Comparison of ENCODE assay signal across 8 cellular contexts in the genomic region with DNA sequence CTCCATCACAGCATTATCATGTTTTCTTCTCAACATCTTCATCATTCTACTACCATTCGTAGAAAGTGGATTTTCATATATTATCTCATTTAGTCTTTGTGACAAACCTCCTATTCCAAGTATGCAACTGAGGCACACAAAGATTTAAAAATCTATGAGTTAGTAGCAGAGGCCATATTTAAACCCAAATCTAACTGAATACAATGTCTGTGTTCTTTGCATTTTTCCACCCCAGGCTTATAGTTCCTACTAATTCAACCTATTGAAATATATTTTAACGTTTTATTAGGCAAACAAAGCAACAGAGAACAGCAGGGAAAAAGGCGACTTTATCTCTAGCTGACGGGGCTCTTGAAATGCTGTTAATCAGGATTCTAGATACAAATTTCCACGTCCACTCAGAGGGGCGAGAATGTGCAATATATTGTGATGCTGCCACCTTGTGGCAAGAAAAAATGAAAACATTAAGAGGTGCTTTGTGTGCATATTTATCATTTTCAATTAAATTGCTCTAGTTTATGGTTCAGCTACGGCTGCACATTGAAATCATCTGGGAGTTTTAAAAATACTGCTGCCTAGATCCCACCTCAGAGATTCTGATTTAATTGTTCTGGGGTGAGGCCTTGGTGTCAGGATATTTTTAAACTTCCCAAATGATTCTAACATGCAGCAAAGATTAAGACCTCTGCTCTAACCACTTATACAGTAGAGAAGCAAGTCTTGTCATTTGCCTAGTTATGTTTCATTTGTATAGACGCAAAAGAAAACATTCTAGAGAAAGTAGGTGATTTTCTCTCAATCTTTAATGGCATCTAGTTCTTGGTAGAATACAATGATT.
DNase-seq lines count a peak whose midpoint lies in the region; ATAC-seq and TF ChIP-seq lines count a peak whose summit lies in the region.

No MANE protein-coding gene starts in this region.

- no peak overlapping the region for H3K4me3 ChIP-seq in AG04450 (ENCODE audit: low read depth, low read length)
- H3K4me3 ChIP-seq in GM12875 (ENCODE audit: low read depth, low read length), result no peak overlapping the region
- no peak overlapping the region for H3K4me3 ChIP-seq in mammary epithelial cell (replicated peaks in 1 of 3; ENCODE audit: insufficient read depth in 1 of 3, low read depth in 2 of 3, low read length in 3 of 3)
- H3K4me3 ChIP-seq in right lobe of liver, result no peak overlapping the region

- H3K36me3 ChIP-seq in mammary epithelial cell (ENCODE audit: insufficient read depth, low read length) (no peaks in the 10 kb centered on the region), right lobe of liver (no peaks in the 10 kb centered on the region)

- H3K4me1 ChIP-seq in mammary epithelial cell (ENCODE audit: insufficient read depth, low read length), result peaks cover 3% of the 10 kb centered on the region
- H3K4me1 ChIP-seq in right lobe of liver, result no peaks in the 10 kb centered on the region

- dilution Hi-C loops in mammary epithelial cell (cut with HindIII; ENCODE audit: low sequenced_read_pairs), result no loop called here

- POLR2A ChIA-PET in AG04450 (lab: Yijun Ruan, JAX), result no interaction called here

- no peaks in the 10 kb centered on the region for H3K9me3 ChIP-seq in AG04450 (ENCODE audit: control insufficient read depth, insufficient read depth, low read length)
- H3K9me3 ChIP-seq in mammary epithelial cell (replicated peaks; ENCODE audit: insufficient read depth, low read length), result no peaks in the 10 kb centered on the region
- H3K9me3 ChIP-seq in right lobe of liver, result no peaks in the 10 kb centered on the region

- in situ Hi-C loops in mammary epithelial cell (cut with MboI; ENCODE audit: low sequenced_read_pairs in 2 of 2), result no loop called here

- no peak for TF ChIP-seq POLR2A in right lobe of liver (IDR thresholded peaks at IDR 0.05)

- no peak overlapping the region for H3K4me2 ChIP-seq in mammary epithelial cell (ENCODE audit: insufficient read depth, low read depth, low read length)

- CTCF ChIA-PET in AG04450 (lab: Charles Lee) (interaction anchor here (0.5 to 5.1 kb wide), 32 partner anchors 8 to 959 kb away, joined by 3 to 26 read pairs (median 4); no protein-coding TSS in a partner anchor), mammary epithelial cell (lab: Charles Lee; ENCODE audit: low non-redundant PET) (no interaction called here)

- no peak overlapping the region for H3K27ac ChIP-seq in AG04450 (ENCODE audit: low read depth, low read length)
- H3K27ac ChIP-seq in mammary epithelial cell (ENCODE audit: insufficient read depth, low read depth, low read length), result no peak overlapping the region
- H3K27ac ChIP-seq in right lobe of liver, result no peak overlapping the region

- ATAC-seq in HG03159 (IDR thresholded peaks at IDR 0.05; ENCODE audit: unreplicated experiment), result peak; percentile 75
- peak; percentile 66 to 79 (median 72) for ATAC-seq in right lobe of liver
- ATAC-seq in HG03571 (IDR thresholded peaks at IDR 0.05; ENCODE audit: unreplicated experiment), result no peak

- intact Hi-C loops in mammary epithelial cell (cut with micrococcal nuclease), result loop anchor here (1.0 to 10.0 kb wide), 5 partner anchors 52 to 287 kb away; no protein-coding TSS in a partner anchor
- intact Hi-C loops in right lobe of liver (cut with DNase I), result no loop called here

- BruUV-seq in mammary epithelial cell (replicated peaks; lab: Mats Ljungman, UMichigan), result no TSS peak

- WGBS in mammary epithelial cell (ENCODE audit: low coverage, missing lambda C conversion rate), result 13% methylated on average over 8 of the region's 8 CpGs
- WGBS in right lobe of liver (ENCODE audit: insufficient coverage, low coverage, low lambda C conversion rate, missing lambda C conversion rate), result 14% methylated on average over 8 of the region's 8 CpGs

- TF ChIP-seq CTCF in AG04450 (IDR thresholded peaks at IDR 0.05; ENCODE audit: low read depth, low read length) (peak; percentile 69), GM12875 (IDR thresholded peaks at IDR 0.05; ENCODE audit: borderline replicate concordance, insufficient read depth, low read depth, low read length) (0 out of 2 replicates have a peak, but pooled peaks have one; percentile 29), mammary epithelial cell (conservative IDR thresholded peaks at IDR 0.05 in 1 of 2, IDR thresholded peaks at IDR 0.05 in 1 of 2; ENCODE audit: extremely low read depth in 1 of 2, insufficient read depth in 1 of 2, low read depth in 1 of 2, low read length in 2 of 2) (peak; percentile 48 to 58), right lobe of liver (IDR thresholded peaks at IDR 0.05) (peak; percentile 58 to 73 (median 67))

- H3K27me3 ChIP-seq in AG04450 (ENCODE audit: control insufficient read depth, insufficient read depth, low read length), result no peaks in the 10 kb centered on the region
- H3K27me3 ChIP-seq in mammary epithelial cell (ENCODE audit: insufficient read depth, low read length), result no peaks in the 10 kb centered on the region
- no peaks in the 10 kb centered on the region for H3K27me3 ChIP-seq in right lobe of liver

- H3K79me2 ChIP-seq in mammary epithelial cell (ENCODE audit: insufficient read depth, low read length), result no peaks in the 10 kb centered on the region

- H3K9ac ChIP-seq in mammary epithelial cell (ENCODE audit: insufficient read depth, low read length), result no peak overlapping the region

- H4K20me1 ChIP-seq in mammary epithelial cell (ENCODE audit: insufficient read depth, low read length), result no peaks in the 10 kb centered on the region

- no peak overlapping the region for H2AFZ ChIP-seq in mammary epithelial cell (ENCODE audit: low read depth, low read length)

- DNase-seq in AG04450 (ENCODE audit: low read depth, low spot score), result no peak
- peak; percentile 68 for DNase-seq in NCI-H82 (lab: John Stamatoyannopoulos, UW)
- peak; percentile 29 for DNase-seq in mammary epithelial cell
- DNase-seq in right lobe of liver, result no peak
- DNase-seq in COLO668 (lab: John Stamatoyannopoulos, UW; ENCODE audit: unreplicated experiment), result no peak

Comparison
In these comparisons a context has a peak if more than half of its experiments do, and no peak if none do; other contexts are left out.
1. DNase-seq: peak in NCI-H82 (single experiment) and mammary epithelial cell (single experiment); none in AG04450 (single experiment), right lobe of liver (0 of 3) and COLO668 (single experiment).
2. Peak in every context shown above with its lines, with median percentiles within 50 percentile points of each other: CTCF ChIP-seq.